23 cellular contexts compared by ENCODE assay signal in the genomic region with DNA sequence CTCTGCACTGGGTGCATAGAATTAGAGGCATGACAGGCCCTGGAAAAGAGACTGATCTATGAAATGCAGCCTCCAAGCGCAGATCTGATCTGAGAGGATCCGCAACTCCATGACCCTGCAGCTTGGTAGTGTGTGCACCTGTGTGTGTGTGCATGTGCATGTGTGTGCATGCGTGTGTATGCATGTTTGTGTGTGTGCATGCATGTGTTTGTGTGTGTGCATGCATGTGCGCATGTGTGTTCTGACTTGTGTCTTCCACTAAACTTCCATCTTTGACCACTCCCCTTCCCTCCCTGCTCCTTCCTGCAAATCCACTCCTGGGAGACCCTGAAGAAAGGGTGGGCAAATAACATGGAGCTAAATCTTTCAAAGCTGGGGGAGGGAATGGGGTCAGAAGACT.
DNase-seq lines count a peak whose midpoint lies in the region; ATAC-seq, FAIRE-seq and TF ChIP-seq lines count a peak whose summit lies in the region.
"Had no signal": no experiment of that assay in that cellular context is flagged by ENCODE, and none has a peak within 500 bp of the region (broad histone marks: within the 10 kb centered on the region; RNA-seq: fewer than 3 reads in every experiment).

No MANE protein-coding gene starts in this region.

- no peak for TF ChIP-seq EP300 in H1 (IDR thresholded peaks at IDR 0.05; ENCODE audit: borderline replicate concordance in 1 of 2, low read depth in 2 of 2, low read length in 2 of 2)

- H4K5ac ChIP-seq in H1 (ENCODE audit: insufficient read length, low read depth, low read length): no peak overlapping the region

- H2AFZ ChIP-seq in H1 (ENCODE audit: low read length): no peak overlapping the region
- H2AFZ ChIP-seq: GM23248 had no signal

- no peaks in the 10 kb centered on the region; the same call in 1 of the 2 replicates for H3K79me1 ChIP-seq in H1 (ENCODE audit: low read depth, low read length)

- peak; percentile 39 for DNase-seq in activated effector memory CD4-positive, alpha-beta T cell treated with anti-CD3 and anti-CD28 coated beads, Interleukin-2, amount 50 U/mL, for 16 hours
- no peak for DNase-seq in activated effector memory CD4-positive, alpha-beta T cell treated with Interleukin-2 at 50 U/mL for 16 hours
- DNase-seq in H1 (ENCODE audit: low read depth in 1 of 2, low spot score in 2 of 2): no peak
- DNase-seq in sciatic nerve (ENCODE audit: low spot score): peak; percentile 30
- no peak for DNase-seq in medulla oblongata (ENCODE audit: extremely low spot score)
- DNase-seq in stimulated activated CD4-positive, alpha-beta T cell treated with anti-CD3 and anti-CD28 coated beads, Interleukin-1b, Interleukin-23, amount 100 ng/mL, for 48 hours: no peak
- DNase-seq: AML-193; Caco-2; CD4-positive, alpha-beta T cell; DMS79; GDM1; GM23248; HCEC 1CT; HFFc6 had no signal

- no peak overlapping the region for H2AK5ac ChIP-seq in H1 (ENCODE audit: low read depth, low read length)

- WGBS in H1 (ENCODE audit: extremely low coverage in 1 of 2, insufficient coverage in 1 of 2, insufficient read length in 1 of 2, insufficient replicate concordance in 2 of 2, low coverage in 1 of 2, low lambda C conversion rate in 2 of 2, missing lambda C conversion rate in 1 of 2), 2 experiments: 91% methylated on average over 4 of the region's 4 CpGs; no CpG with 5 or more reads in 1 of the 2 experiments

- CTCF ChIA-PET in HEK293 (lab: Yijun Ruan, JAX): no interaction called here
- CTCF ChIA-PET in H1 (lab: Charles Lee; ENCODE audit: partially characterized antibody): no interaction called here

- H2BK12ac ChIP-seq in H1 (ENCODE audit: low read depth, low read length): peak overlapping the region; percentile 35; the same call in 1 of the 2 replicates

- no peaks in the 10 kb centered on the region for H3K27me3 ChIP-seq in H1 (replicated peaks in 1 of 4; ENCODE audit: control insufficient read depth in 3 of 4, extremely low read depth in 1 of 4, insufficient read depth in 3 of 4, low read length in 3 of 4)

- H3K56ac ChIP-seq in H1 (replicated peaks; ENCODE audit: insufficient read length, low read depth, low read length): no peak overlapping the region

- intact Hi-C loops in sciatic nerve (cut with DNase I): no loop called here

- no peak for FAIRE-seq in H1 (lab: Jason Lieb, UNC)
- FAIRE-seq: A549, D721Med, GM19239, H54, HTR-8/SVneo had no signal

- no peaks in the 10 kb centered on the region for H3K4me1 ChIP-seq in HEK293 (ENCODE audit: control insufficient read depth, insufficient read depth, low read length)
- H3K4me1 ChIP-seq in H1 (replicated peaks in 1 of 4; ENCODE audit: control insufficient read depth in 3 of 4, insufficient read depth in 4 of 4, low read length in 3 of 4): peaks cover 2 to 10% (median 4%) of the 10 kb centered on the region in 4 experiments; a peak in 5 of 7 replicates
- H3K4me1 ChIP-seq: A549, Caco-2 had no signal

- H3K4me3 ChIP-seq in HEK293 (ENCODE audit: low read depth, low read length) (no peak overlapping the region), H1 (ENCODE audit: extremely low read depth in 1 of 4, insufficient read depth in 2 of 4, low read depth in 3 of 4, low read length in 4 of 4) (no peak overlapping the region)
- H3K4me3 ChIP-seq: A549, GM23248 had no signal

- H4K91ac ChIP-seq in H1 (replicated peaks; ENCODE audit: insufficient read length, low read length): no peak overlapping the region

- no peaks in the 10 kb centered on the region for H4K20me1 ChIP-seq in H1 (replicated peaks in 1 of 2; ENCODE audit: control insufficient read depth in 1 of 2, insufficient read depth in 2 of 2, low read length in 2 of 2)

- no peak overlapping the region for H3K18ac ChIP-seq in H1 (ENCODE audit: extremely low read depth, low read length)

- H3K23ac ChIP-seq in H1 (ENCODE audit: insufficient read length): no peak overlapping the region

- H3K27ac ChIP-seq in HEK293 (ENCODE audit: extremely low read depth, low read depth, low read length) (no peak overlapping the region), H1 (ENCODE audit: low read depth, low read length) (no peak overlapping the region)
- H3K27ac ChIP-seq: 22Rv1, A549, C4-2B, GM23248 had no signal

- no peak overlapping the region for H3K4ac ChIP-seq in H1 (replicated peaks; ENCODE audit: insufficient read length, low read depth, low read length)

- no peaks in the 10 kb centered on the region for H3K79me2 ChIP-seq in H1 (ENCODE audit: control insufficient read depth in 1 of 2, insufficient read depth in 2 of 2, low read length in 2 of 2)

- ATAC-seq in sciatic nerve (no peak), GM21515 (IDR thresholded peaks at IDR 0.05; ENCODE audit: unreplicated experiment) (no peak)

- no peaks in the 10 kb centered on the region for H3K36me3 ChIP-seq in HEK293 (ENCODE audit: control insufficient read depth in 2 of 2, insufficient read depth in 1 of 2, low read length in 2 of 2)
- no peaks in the 10 kb centered on the region for H3K36me3 ChIP-seq in H1 (ENCODE audit: control insufficient read depth in 2 of 4, insufficient read depth in 4 of 4, low read length in 3 of 4)

- no peak overlapping the region for H3K14ac ChIP-seq in H1 (ENCODE audit: insufficient read length)

- H2BK15ac ChIP-seq in H1 (ENCODE audit: low read length): no peak overlapping the region

- no peak overlapping the region for H2BK120ac ChIP-seq in H1 (replicated peaks; ENCODE audit: low read depth, low read length)

- TF ChIP-seq POLR2A in H1 (IDR thresholded peaks at IDR 0.05; ENCODE audit: control extremely low read depth in 1 of 2, low read depth in 2 of 2, low read length in 2 of 2): no peak

- no peak overlapping the region for H2BK5ac ChIP-seq in H1 (ENCODE audit: low read depth, low read length)

- H3K9me3 ChIP-seq in HEK293 (ENCODE audit: control insufficient read depth, insufficient read depth, low read depth, low read length): no peaks in the 10 kb centered on the region
- H3K9me3 ChIP-seq in H1 (ENCODE audit: insufficient read depth in 2 of 2, low read depth in 1 of 2, low read length in 1 of 2): 0 out of 4 replicates have a peak, but pooled peaks cover 0 to 4% of the 10 kb centered on the region in 2 experiments
- H3K9me3 ChIP-seq: A549, Caco-2 had no signal

- TF ChIP-seq RAD21 in H1 (IDR thresholded peaks at IDR 0.05 in 1 of 2, conservative IDR thresholded peaks at IDR 0.05 in 1 of 2; ENCODE audit: low read depth in 2 of 2, low read length in 2 of 2): no peak

- no peak overlapping the region for H3K4me2 ChIP-seq in H1 (ENCODE audit: insufficient read depth in 1 of 2, low read depth in 2 of 2, low read length in 2 of 2)
- H3K4me2 ChIP-seq: A549 had no signal

- no peak overlapping the region for H2BK20ac ChIP-seq in H1 (ENCODE audit: low read length)

- POLR2A ChIA-PET in HEK293 (lab: Yijun Ruan, JAX): no interaction called here
- POLR2A ChIA-PET in H1 (lab: Charles Lee; ENCODE audit: partially characterized antibody): no interaction called here

- no peaks in the 10 kb centered on the region for H3K23me2 ChIP-seq in H1 (ENCODE audit: low read depth, low read length)

- TF ChIP-seq CTCF in HEK293 (tag by site-specific recombination; IDR thresholded peaks at IDR 0.05) (no peak), H1 (IDR thresholded peaks at IDR 0.05; ENCODE audit: control extremely low read depth in 1 of 3, insufficient read depth in 1 of 3, low read depth in 1 of 3, low read length in 3 of 3) (no peak)

- no peak overlapping the region for H3K9ac ChIP-seq in H1 (replicated peaks in 1 of 4; ENCODE audit: extremely low read depth in 1 of 4, low read depth in 3 of 4, low read length in 3 of 4)
- H3K9ac ChIP-seq: GM23248 had no signal

- H4K8ac ChIP-seq in H1 (ENCODE audit: extremely low read depth, insufficient read depth, low read length): no peak overlapping the region

TF ChIP-seq in HEK293, 187 proteins besides CTCF, POLR2A, EP300 and RAD21:
- no peak for TF ChIP-seq ZNF19 (tag by site-specific recombination; IDR thresholded peaks at IDR 0.05; ENCODE audit: low read depth)
- TF ChIP-seq ZNF239 (tag by site-specific recombination; IDR thresholded peaks at IDR 0.05): no peak
- TF ChIP-seq BCL11A (tag by site-specific recombination; IDR thresholded peaks at IDR 0.05; ENCODE audit: low read depth): no peak
- TF ChIP-seq ZSCAN4 (tag by site-specific recombination; IDR thresholded peaks at IDR 0.05): peak; percentile 89

TF ChIP-seq in H1, 55 proteins besides CTCF, POLR2A, EP300 and RAD21 (continues in another document):
- no peak for TF ChIP-seq CTBP2 (IDR thresholded peaks at IDR 0.05; ENCODE audit: borderline replicate concordance, insufficient read depth, insufficient read length, low read length)
- no peak for TF ChIP-seq SUZ12 (IDR thresholded peaks at IDR 0.05; ENCODE audit: low read length)
- TF ChIP-seq RXRA (IDR thresholded peaks at IDR 0.05; ENCODE audit: insufficient read depth, low read depth, low read length): no peak
- TF ChIP-seq RFX5 (IDR thresholded peaks at IDR 0.05; ENCODE audit: borderline replicate concordance, low read depth, low read length): no peak
- TF ChIP-seq TAF7 (optimal IDR thresholded peaks at IDR 0.05; ENCODE audit: borderline replicate concordance, low read depth, low read length): no peak
- no peak for TF ChIP-seq GABPA (IDR thresholded peaks at IDR 0.05; ENCODE audit: borderline replicate concordance, insufficient read depth, low read length)
- TF ChIP-seq SIN3A (conservative IDR thresholded peaks at IDR 0.05 in 1 of 2, IDR thresholded peaks at IDR 0.05 in 1 of 2; ENCODE audit: low read depth in 1 of 2, low read length in 2 of 2): no peak
- TF ChIP-seq GTF2F1 (IDR thresholded peaks at IDR 0.05; ENCODE audit: borderline replicate concordance, low read depth, low read length): no peak
- no peak for TF ChIP-seq POLR2AphosphoS5 (IDR thresholded peaks at IDR 0.05; ENCODE audit: low read depth, low read length)
- TF ChIP-seq KDM5A (IDR thresholded peaks at IDR 0.05; ENCODE audit: low read length): no peak
- TF ChIP-seq CBX5 (IDR thresholded peaks at IDR 0.05; ENCODE audit: low read depth, low read length): no peak
- no peak for TF ChIP-seq SRF (IDR thresholded peaks at IDR 0.05; ENCODE audit: low read depth, low read length)
- TF ChIP-seq CHD1 (IDR thresholded peaks at IDR 0.05; ENCODE audit: low read depth, low read length): no peak
- no peak for TF ChIP-seq CEBPB (IDR thresholded peaks at IDR 0.05; ENCODE audit: low read depth, low read length)
- no peak for TF ChIP-seq CREB1 (IDR thresholded peaks at IDR 0.05)
- no peak for TF ChIP-seq CHD2 (IDR thresholded peaks at IDR 0.05; ENCODE audit: low read length)
- no peak for TF ChIP-seq YY1 (IDR thresholded peaks at IDR 0.05; ENCODE audit: low read depth, low read length)
- TF ChIP-seq KDM1A (IDR thresholded peaks at IDR 0.05; ENCODE audit: borderline replicate concordance, low read length): no peak

Comparison
In these comparisons a context has a peak if more than half of its experiments do, and no peak if none do; other contexts are left out.
1. DNase-seq: peak in activated effector memory CD4-positive, alpha-beta T cell treated with anti-CD3 and anti-CD28 coated beads, Interleukin-2, amount 50 U/mL, for 16 hours (single experiment) and sciatic nerve (single experiment); none in activated effector memory CD4-positive, alpha-beta T cell treated with Interleukin-2 at 50 U/mL for 16 hours (single experiment), H1 (0 of 2), medulla oblongata (single experiment) and stimulated activated CD4-positive, alpha-beta T cell treated with anti-CD3 and anti-CD28 coated beads, Interleukin-1b, Interleukin-23, amount 100 ng/mL, for 48 hours (single experiment).